ENCODE assay signal across 25 cellular contexts in genomic region chr22:18145676-18146388, GRCh38.
"Had no signal": no experiment of that assay in that cellular context is flagged by ENCODE, and none has a peak within 500 bp of the region (broad histone marks: within the 10 kb centered on the region; RNA-seq: fewer than 3 reads in every experiment).

No MANE protein-coding gene starts in this region.

- H3K9ac ChIP-seq: neural progenitor cell had no signal

- H3K27ac Mint-ChIP-seq: activated CD8-positive, alpha-beta T cell treated with anti-CD3 and anti-CD28 coated beads for 36 hours; activated naive CD4-positive, alpha-beta T cell treated with anti-CD3 and anti-CD28 coated beads for 36 hours; activated naive CD8-positive, alpha-beta T cell treated with anti-CD3 and anti-CD28 coated beads, Interleukin-2, amount 50 U/mL, for 24 hours; activated T-helper 17 cell treated with anti-CD3 and anti-CD28 coated beads, Interleukin-2, amount 50 U/mL, for 72 hours; memory B cell; neural progenitor cell had no signal

- H3K4me3 ChIP-seq: coronary artery, heart left ventricle, left ventricle myocardium inferior, mucosa of descending colon, neural progenitor cell, smooth muscle cell had no signal

- H3K27me3 Mint-ChIP-seq: activated CD8-positive, alpha-beta T cell treated with anti-CD3 and anti-CD28 coated beads for 36 hours; activated naive CD8-positive, alpha-beta T cell treated with anti-CD3 and anti-CD28 coated beads, Interleukin-2, amount 50 U/mL, for 24 hours; activated T-helper 17 cell treated with anti-CD3 and anti-CD28 coated beads, Interleukin-2, amount 50 U/mL, for 72 hours; memory B cell; naive B cell had no signal

- H3K36me3 ChIP-seq: heart left ventricle, neural progenitor cell had no signal

- H3K4me1 Mint-ChIP-seq: activated T-helper 17 cell treated with anti-CD3 and anti-CD28 coated beads, Interleukin-2, amount 50 U/mL, for 72 hours; neural progenitor cell had no signal

- H3K27me3 ChIP-seq: heart left ventricle had no signal

- FAIRE-seq: frontal cortex, kidney had no signal

- ATAC-seq: activated CD8-positive, alpha-beta T cell treated with anti-CD3 and anti-CD28 coated beads for 36 hours; activated naive CD8-positive, alpha-beta T cell treated with anti-CD3 and anti-CD28 coated beads, Interleukin-2, amount 50 U/mL, for 24 hours; activated T-helper 17 cell treated with anti-CD3 and anti-CD28 coated beads, Interleukin-2, amount 50 U/mL, for 72 hours; heart left ventricle; mucosa of descending colon; sciatic nerve; stimulated activated naive CD8-positive, alpha-beta T cell treated with anti-CD3 and anti-CD28 coated beads, Interleukin-15, Interleukin-2, amounts not matched to agents 100 U/mL and 50 U/mL, for 24 hours had no signal

- H3K36me3 Mint-ChIP-seq: memory B cell, naive B cell had no signal

- H3K4me3 Mint-ChIP-seq: activated CD8-positive, alpha-beta T cell treated with anti-CD3 and anti-CD28 coated beads for 36 hours; activated naive CD4-positive, alpha-beta T cell treated with anti-CD3 and anti-CD28 coated beads for 36 hours; activated naive CD8-positive, alpha-beta T cell treated with anti-CD3 and anti-CD28 coated beads, Interleukin-2, amount 50 U/mL, for 24 hours; activated T-helper 17 cell treated with anti-CD3 and anti-CD28 coated beads, Interleukin-2, amount 50 U/mL, for 72 hours; memory B cell; neural progenitor cell had no signal

- H3K9me3 Mint-ChIP-seq: activated CD8-positive, alpha-beta T cell treated with anti-CD3 and anti-CD28 coated beads for 36 hours; activated naive CD4-positive, alpha-beta T cell treated with anti-CD3 and anti-CD28 coated beads for 36 hours; activated naive CD8-positive, alpha-beta T cell treated with anti-CD3 and anti-CD28 coated beads, Interleukin-2, amount 50 U/mL, for 24 hours; activated T-helper 17 cell treated with anti-CD3 and anti-CD28 coated beads, Interleukin-2, amount 50 U/mL, for 72 hours; memory B cell had no signal

- H3K4me1 ChIP-seq: neural progenitor cell had no signal

- H3K27ac ChIP-seq: heart left ventricle, left ventricle myocardium inferior, neural progenitor cell had no signal

- H3K9me3 ChIP-seq: heart left ventricle, left ventricle myocardium inferior, mucosa of descending colon had no signal

- H2AFZ ChIP-seq: neural progenitor cell had no signal

- H3K4me2 ChIP-seq: neural progenitor cell, smooth muscle cell had no signal

- DNase-seq: activated CD4-positive, alpha-beta T cell treated with anti-CD3 and anti-CD28 coated beads for 48 hours; activated CD4-positive, CD25-positive, alpha-beta regulatory T cell; activated CD8-positive, alpha-beta T cell treated with anti-CD3 and anti-CD28 coated beads for 36 hours; activated naive CD4-positive, alpha-beta T cell treated with anti-CD3 and anti-CD28 coated beads for 36 hours; activated naive CD8-positive, alpha-beta T cell treated with anti-CD3 and anti-CD28 coated beads, Interleukin-2, amount 50 U/mL, for 24 hours; activated T-cell treated with anti-CD3 and anti-CD28 coated beads, Interleukin-2, amount 50 U/mL, for 1 hour; aorta; heart left ventricle; kidney; left ventricle myocardium inferior; mucosa of descending colon; naive B cell; stimulated activated CD8-positive, alpha-beta memory T cell treated with anti-CD3 and anti-CD28 coated beads, Interleukin-4, amount 100 ng/mL, for 48 hours; stimulated activated naive CD8-positive, alpha-beta T cell treated with anti-CD3 and anti-CD28 coated beads, Interleukin-15, Interleukin-2, amounts not matched to agents 100 U/mL and 50 U/mL, for 24 hours; substantia nigra; T-helper 1 cell; T-helper 9 cell; trophoblast cell had no signal
